ENCODE assay signal across 15 cellular contexts in genomic region chr9:83976372-83976771, GRCh38. TPM values are rescaled to one million over a fixed set of nuclear protein-coding genes. Genes with fewer than 3 reads are reported as not detected.
DNase-seq lines count a peak whose midpoint lies in the region; ATAC-seq and TF ChIP-seq lines count a peak whose summit lies in the region.
"Had no signal": no experiment of that assay in that cellular context is flagged by ENCODE, and none has a peak within 500 bp of the region (broad histone marks: within the 10 kb centered on the region; RNA-seq: fewer than 3 reads in every experiment).

No MANE protein-coding gene starts in this region.

- CTCF ChIA-PET in A673 (lab: Charles Lee): no interaction called here
- CTCF ChIA-PET in CD4-positive, alpha-beta T cell (lab: Charles Lee): no interaction called here
- CTCF ChIA-PET in activated CD8-positive, alpha-beta T cell treated with anti-CD3 and anti-CD28 coated beads, Interleukin-2, amount 10 ng/mL, durations not matched to agents 7 days and 5 days (lab: Charles Lee): interaction anchor here (1.0 to 1.1 kb wide), 2 partner anchors 25 to 196 kb away, joined by 3 to 4 read pairs; no protein-coding TSS in a partner anchor

- H3K36me3 ChIP-seq in A673 (ENCODE audit: insufficient read depth, low read length, poor library complexity, severe bottlenecking): peaks cover 79% of the 10 kb centered on the region

- BruUV-seq in A673 (replicated peaks; lab: Mats Ljungman, UMichigan): no TSS peak

- H3K4me1 Mint-ChIP-seq in CD4-positive, alpha-beta T cell (ENCODE audit: low read depth): peaks cover 85% of the 10 kb centered on the region
- H3K4me1 Mint-ChIP-seq in activated CD8-positive, alpha-beta T cell treated with anti-CD3 and anti-CD28 coated beads, Interleukin-2, amount 10 ng/mL, durations not matched to agents 7 days and 5 days (ENCODE audit: low read depth): peaks cover 57% of the 10 kb centered on the region
- H3K4me1 Mint-ChIP-seq in immature natural killer cell: peaks cover 66 to 85% of the 10 kb centered on the region in 2 donors

- no peak for ATAC-seq in CD4-positive, alpha-beta T cell (ENCODE audit: poor library complexity)
- ATAC-seq in activated CD8-positive, alpha-beta T cell treated with anti-CD3 and anti-CD28 coated beads, Interleukin-2, amount 10 ng/mL, durations not matched to agents 7 days and 5 days: no peak
- no peak for ATAC-seq in GM21723 (IDR thresholded peaks at IDR 0.05; ENCODE audit: unreplicated experiment)
- ATAC-seq: gastroesophageal sphincter had no signal

- H3K27me3 Mint-ChIP-seq in CD4-positive, alpha-beta T cell: no peaks in the 10 kb centered on the region
- H3K27me3 Mint-ChIP-seq in activated CD8-positive, alpha-beta T cell treated with anti-CD3 and anti-CD28 coated beads, Interleukin-2, amount 10 ng/mL, durations not matched to agents 7 days and 5 days (ENCODE audit: low read depth): no peaks in the 10 kb centered on the region
- H3K27me3 Mint-ChIP-seq in immature natural killer cell (ENCODE audit: low read depth in 3 of 3): peaks cover 21 to 42% (median 27%) of the 10 kb centered on the region in 3 donors
- H3K27me3 Mint-ChIP-seq: dendritic cell treated with granulocyte-macrophage colony-stimulating factor and Interleukin-4, amounts not matched to agents 40 ng/mL and 50 ng/mL, for 4 days had no signal

- in situ Hi-C loops in GM13976 (cut with MboI; ENCODE audit: low sequenced_read_pairs, unreplicated experiment): no loop called here

- no peaks in the 10 kb centered on the region for H3K9me3 Mint-ChIP-seq in CD4-positive, alpha-beta T cell
- no peaks in the 10 kb centered on the region for H3K9me3 Mint-ChIP-seq in activated CD8-positive, alpha-beta T cell treated with anti-CD3 and anti-CD28 coated beads, Interleukin-2, amount 10 ng/mL, durations not matched to agents 7 days and 5 days (ENCODE audit: insufficient read depth)
- H3K9me3 Mint-ChIP-seq in immature natural killer cell: no peaks in the 10 kb centered on the region
- H3K9me3 Mint-ChIP-seq: dendritic cell treated with granulocyte-macrophage colony-stimulating factor and Interleukin-4, amounts not matched to agents 40 ng/mL and 50 ng/mL, for 4 days had no signal

- no peaks in the 10 kb centered on the region for H3K9me3 ChIP-seq in A673 (ENCODE audit: low read depth, low read length, poor library complexity, severe bottlenecking)
- H3K9me3 ChIP-seq in CD4-positive, alpha-beta T cell (ENCODE audit: control insufficient read depth, low read length): no peaks in the 10 kb centered on the region
- H3K9me3 ChIP-seq: gastroesophageal sphincter, testis had no signal

- intact Hi-C loops in A673 (cut with micrococcal nuclease; ENCODE audit: unreplicated experiment): no loop called here
- intact Hi-C loops in CD4-positive, alpha-beta T cell (cut with DNase I, micrococcal nuclease): loop anchor here in 1 of 2 experiments (2.0 to 10.0 kb wide), 3 partner anchors 18 to 1968 kb away; partner anchors contain the start of gene NAA35

- H3K27me3 ChIP-seq in A673 (replicated peaks; ENCODE audit: insufficient read depth, low read depth, low read length, poor library complexity): no peaks in the 10 kb centered on the region
- no peaks in the 10 kb centered on the region for H3K27me3 ChIP-seq in CD4-positive, alpha-beta T cell (ENCODE audit: control insufficient read depth, insufficient read depth, low read length)
- H3K27me3 ChIP-seq: gastroesophageal sphincter, testis had no signal

- DNase-seq in A673 (ENCODE audit: low spot score) (peak; percentile 65), immature natural killer cell (no peak), dermis blood vessel endothelial cell (no peak), hippocampal formation (lab: John Stamatoyannopoulos, UW) (no peak), GM13976 (ENCODE audit: low spot score) (no peak)
- DNase-seq in CD4-positive, alpha-beta T cell: no peak
- no peak for DNase-seq in activated CD8-positive, alpha-beta T cell treated with anti-CD3 and anti-CD28 coated beads, Interleukin-2, amount 10 ng/mL, durations not matched to agents 7 days and 5 days
- DNase-seq: activated CD4-positive, alpha-beta T cell treated with anti-CD3 and anti-CD28 coated beads, Interleukin-2, amount 50 U/mL, for 1 hour; amniotic stem cell; NCI-H2029 treated with DMSO at 0.1 percent for 48 hours; small intestine; testis had no signal

- TF ChIP-seq CTCF in A673 (conservative IDR thresholded peaks at IDR 0.05; ENCODE audit: low read depth, low read length): no peak
- no peak for TF ChIP-seq CTCF in CD4-positive, alpha-beta T cell (IDR thresholded peaks at IDR 0.05)
- no peak for TF ChIP-seq CTCF in GM13976 (IDR thresholded peaks at IDR 0.05; ENCODE audit: borderline replicate concordance, control extremely low read depth, extremely low read depth, insufficient read depth, missing control alignments)

- peaks cover 47% of the 10 kb centered on the region for H3K4me1 ChIP-seq in A673 (ENCODE audit: insufficient read depth, low read length, poor library complexity, severe bottlenecking)

- H3K27ac ChIP-seq in A673 (ENCODE audit: low read depth, low read length, poor library complexity, severe bottlenecking): peak overlapping the region; percentile 99
- no peak overlapping the region for H3K27ac ChIP-seq in CD4-positive, alpha-beta T cell (ENCODE audit: low read depth, low read length)
- H3K27ac ChIP-seq: gastroesophageal sphincter had no signal

- H3K4me3 Mint-ChIP-seq in CD4-positive, alpha-beta T cell: peak overlapping the region; percentile 39
- H3K4me3 Mint-ChIP-seq in activated CD8-positive, alpha-beta T cell treated with anti-CD3 and anti-CD28 coated beads, Interleukin-2, amount 10 ng/mL, durations not matched to agents 7 days and 5 days: peak overlapping the region; percentile 95
- peak overlapping the region; percentile 9 to 97 (median 46) for H3K4me3 Mint-ChIP-seq in immature natural killer cell
- H3K4me3 Mint-ChIP-seq: dendritic cell treated with granulocyte-macrophage colony-stimulating factor and Interleukin-4, amounts not matched to agents 40 ng/mL and 50 ng/mL, for 4 days had no signal

- peaks cover 97% of the 10 kb centered on the region for H3K36me3 Mint-ChIP-seq in CD4-positive, alpha-beta T cell (ENCODE audit: low read depth)
- peaks cover 77% of the 10 kb centered on the region for H3K36me3 Mint-ChIP-seq in activated CD8-positive, alpha-beta T cell treated with anti-CD3 and anti-CD28 coated beads, Interleukin-2, amount 10 ng/mL, durations not matched to agents 7 days and 5 days (ENCODE audit: low read depth)
- H3K36me3 Mint-ChIP-seq in immature natural killer cell: peaks cover 36 to 60% (median 41%) of the 10 kb centered on the region in 3 donors

- peak overlapping the region; percentile 86 for H3K4me3 ChIP-seq in A673 (ENCODE audit: low read depth, low read length, poor library complexity, severe bottlenecking)
- H3K4me3 ChIP-seq: testis had no signal

- peak overlapping the region; percentile 100 for H3K27ac Mint-ChIP-seq in CD4-positive, alpha-beta T cell
- H3K27ac Mint-ChIP-seq in activated CD8-positive, alpha-beta T cell treated with anti-CD3 and anti-CD28 coated beads, Interleukin-2, amount 10 ng/mL, durations not matched to agents 7 days and 5 days: no peak overlapping the region
- H3K27ac Mint-ChIP-seq in immature natural killer cell: peak overlapping the region in 4 of 6 donors; percentile 66 to 100 (median 80)
- H3K27ac Mint-ChIP-seq: dendritic cell treated with granulocyte-macrophage colony-stimulating factor and Interleukin-4, amounts not matched to agents 40 ng/mL and 50 ng/mL, for 4 days had no signal

- POLR2A ChIA-PET in A673 (lab: Charles Lee; ENCODE audit: low non-redundant PET): no interaction called here
- POLR2A ChIA-PET in CD4-positive, alpha-beta T cell (lab: Charles Lee): interaction anchor here (5.6 kb wide), 1 partner anchor 13 kb away, joined by 77 read pairs; no protein-coding TSS in a partner anchor
- POLR2A ChIA-PET in activated CD8-positive, alpha-beta T cell treated with anti-CD3 and anti-CD28 coated beads, Interleukin-2, amount 10 ng/mL, durations not matched to agents 7 days and 5 days (lab: Charles Lee): interaction anchor here (1.0 to 1.8 kb wide), 5 partner anchors 9 to 20 kb away, joined by 3 to 7 read pairs (median 5); a partner anchor contains a TSS

RNA-seq across cellular contexts. Expression of gene HNRNPK, which starts 3.6 kb away (rescaled TPM):
- 799 and 872 TPM in 2 replicates for total RNA-seq in A673 (2021)
- total RNA-seq in CD4-positive, alpha-beta T cell: 100 to 1,000 TPM; 656 to 688 TPM
- 100 to 1,000 TPM; 683 to 726 TPM for total RNA-seq in activated CD8-positive, alpha-beta T cell treated with anti-CD3 and anti-CD28 coated beads, Interleukin-2, amount 10 ng/mL, durations not matched to agents 7 days and 5 days
- 1,000 to 10,000 TPM in 1 of 3 donors, 100 to 1,000 TPM in 2; 752 to 1,158 (median 931) TPM for polyA plus RNA-seq in immature natural killer cell
- total RNA-seq in dermis blood vessel endothelial cell: 685 and 950 TPM in 2 replicates

RNA-seq across cellular contexts. Expression of gene RMI1, which starts 4.2 kb away (rescaled TPM):
- total RNA-seq in A673 (2021) (32.2 and 36.4 TPM in 2 replicates), dermis blood vessel endothelial cell (8.0 and 18.4 TPM in 2 replicates)
- total RNA-seq in CD4-positive, alpha-beta T cell: 1 to 10 TPM in 1 of 2 experiments, under 1 TPM in 1; 0.66 to 1.2 TPM
- 10 to 100 TPM; 23.3 to 23.6 TPM for total RNA-seq in activated CD8-positive, alpha-beta T cell treated with anti-CD3 and anti-CD28 coated beads, Interleukin-2, amount 10 ng/mL, durations not matched to agents 7 days and 5 days
- polyA plus RNA-seq in immature natural killer cell: 1 to 10 TPM; 4.5 to 7.4 (median 4.9) TPM

RNA-seq across cellular contexts. Expression of gene KIF27, which starts 55.1 kb away (rescaled TPM):
- total RNA-seq in A673 (2021) (8.5 and 9.2 TPM in 2 replicates), dermis blood vessel endothelial cell (2.7 and 4.4 TPM in 2 replicates)
- 1 to 10 TPM; 3.6 to 5.1 TPM for total RNA-seq in CD4-positive, alpha-beta T cell
- 1 to 10 TPM; 1.9 to 3.2 TPM for total RNA-seq in activated CD8-positive, alpha-beta T cell treated with anti-CD3 and anti-CD28 coated beads, Interleukin-2, amount 10 ng/mL, durations not matched to agents 7 days and 5 days
- polyA plus RNA-seq in immature natural killer cell: 1 to 10 TPM; 1.5 to 1.8 (median 1.8) TPM

Comparison
In these comparisons a context has a peak if more than half of its experiments do, and no peak if none do; other contexts are left out.
1. H3K4me3 Mint-ChIP-seq: peak in every context shown above with its lines; median percentile 95 in activated CD8-positive, alpha-beta T cell treated with anti-CD3 and anti-CD28 coated beads, Interleukin-2, amount 10 ng/mL, durations not matched to agents 7 days and 5 days; 46 in immature natural killer cell; 39 in CD4-positive, alpha-beta T cell.